In genomic region chr6:144364727-144365126, GRCh38 we compare ENCODE assay signal across 14 cellular contexts.
DNase-seq lines count a peak whose midpoint lies in the region; ATAC-seq, FAIRE-seq and TF ChIP-seq lines count a peak whose summit lies in the region.
"Had no signal": no experiment of that assay in that cellular context is flagged by ENCODE, and none has a peak within 500 bp of the region (broad histone marks: within the 10 kb centered on the region; RNA-seq: fewer than 3 reads in every experiment).

No MANE protein-coding gene starts in this region.

- in situ Hi-C loops in HepG2 (cut with HindIII; ENCODE audit: extremely low pct_ligation_motif_present, low pct_unique_long_range_greater_than_20kb) = no loop called here

- H3K36me3 ChIP-seq in HepG2 (replicated peaks in 1 of 2; ENCODE audit: control insufficient read depth in 1 of 2, insufficient read depth in 2 of 2, low read length in 2 of 2) = peaks cover 6 to 7% of the 10 kb centered on the region in 2 experiments; a peak in 4 of 5 replicates
- H3K36me3 ChIP-seq: HAP-1, WERI-Rb-1 had no signal

- ATAC-seq in T-cell (replicated peaks in 1 of 4) (no peak), HepG2 (no peak)
- peak; percentile 25 to 39 for ATAC-seq in stimulated activated naive B cell treated with anti-CD40 and anti-IgM and Interleukin-4, amounts not matched to agents 10 μg/mL and 1 μg/mL and 100 μg/mL, for 72 hours (replicated peaks)
- ATAC-seq: Right ventricle myocardium inferior had no signal

- H3K9me3 Mint-ChIP-seq in activated CD4-positive, alpha-beta memory T cell treated with anti-CD3 and anti-CD28 coated beads for 36 hours = peaks cover 4% of the 10 kb centered on the region
- peaks cover 2% of the 10 kb centered on the region for H3K9me3 Mint-ChIP-seq in activated CD4-positive, alpha-beta memory T cell treated with anti-CD3 and anti-CD28 coated beads, Interleukin-2, amount 10 ng/mL, durations not matched to agents 7 days and 5 days
- H3K9me3 Mint-ChIP-seq in T-cell = peaks cover 0 to 2% (median 0%) of the 10 kb centered on the region in 3 donors
- peaks cover 0 to under 1% of the 10 kb centered on the region in 2 donors for H3K9me3 Mint-ChIP-seq in stimulated activated naive B cell treated with anti-CD40 and anti-IgM and Interleukin-4, amounts not matched to agents 10 μg/mL and 1 μg/mL and 100 μg/mL, for 72 hours

- H3K27ac ChIP-seq in HepG2 (ENCODE audit: extremely low read length, insufficient read depth, low read length) = peak overlapping the region; percentile 28
- H3K27ac ChIP-seq: WERI-Rb-1 had no signal

- H3K9ac ChIP-seq in HepG2 (ENCODE audit: insufficient read depth, low read depth, low read length) = no peak overlapping the region

- H3K4me1 ChIP-seq in HepG2 (ENCODE audit: insufficient read depth, low read length) = peaks cover 45% of the 10 kb centered on the region

- peak overlapping the region; percentile 23 for H3K27ac Mint-ChIP-seq in activated CD4-positive, alpha-beta memory T cell treated with anti-CD3 and anti-CD28 coated beads for 36 hours
- no peak overlapping the region for H3K27ac Mint-ChIP-seq in activated CD4-positive, alpha-beta memory T cell treated with anti-CD3 and anti-CD28 coated beads, Interleukin-2, amount 10 ng/mL, durations not matched to agents 7 days and 5 days
- peak overlapping the region; percentile 50 to 59 for H3K27ac Mint-ChIP-seq in T-cell
- peak overlapping the region; percentile 45 for H3K27ac Mint-ChIP-seq in stimulated activated naive B cell treated with anti-CD40 and anti-IgM and Interleukin-4, amounts not matched to agents 10 μg/mL and 1 μg/mL and 100 μg/mL, for 72 hours

- H3K27me3 ChIP-seq in HepG2 (ENCODE audit: control insufficient read depth in 1 of 2, insufficient read depth in 2 of 2, low read length in 2 of 2) = no peaks in the 10 kb centered on the region

- TF ChIP-seq POLR2A in HepG2 (IDR thresholded peaks at IDR 0.05; ENCODE audit: insufficient read depth in 1 of 2, low read depth in 2 of 2, low read length in 2 of 2) = no peak

- H3K4me3 ChIP-seq in HepG2 (replicated peaks in 1 of 3; ENCODE audit: insufficient read depth in 1 of 3, low read depth in 2 of 3, low read length in 3 of 3) = no peak overlapping the region
- H3K4me3 ChIP-seq: HAP-1 had no signal

- intact Hi-C loops in activated CD4-positive, alpha-beta memory T cell treated with anti-CD3 and anti-CD28 coated beads for 36 hours (cut with micrococcal nuclease) = no loop called here
- intact Hi-C loops in HepG2 (cut with micrococcal nuclease; ENCODE audit: unreplicated experiment) = no loop called here

- 88% methylated on average over 3 of the region's 3 CpGs for WGBS in HepG2 (ENCODE audit: low lambda C conversion rate)

- FAIRE-seq in HepG2 (lab: Jason Lieb, UNC) = no peak

- H3K9me3 ChIP-seq in HepG2 (ENCODE audit: low read length) = no peaks in the 10 kb centered on the region
- H3K9me3 ChIP-seq: HAP-1 had no signal

- peak overlapping the region; percentile 45 for H3K4me3 Mint-ChIP-seq in activated CD4-positive, alpha-beta memory T cell treated with anti-CD3 and anti-CD28 coated beads for 36 hours
- H3K4me3 Mint-ChIP-seq in activated CD4-positive, alpha-beta memory T cell treated with anti-CD3 and anti-CD28 coated beads, Interleukin-2, amount 10 ng/mL, durations not matched to agents 7 days and 5 days = no peak overlapping the region
- H3K4me3 Mint-ChIP-seq in T-cell = peak overlapping the region in 1 of 3 donors; percentile 31
- H3K4me3 Mint-ChIP-seq in stimulated activated naive B cell treated with anti-CD40 and anti-IgM and Interleukin-4, amounts not matched to agents 10 μg/mL and 1 μg/mL and 100 μg/mL, for 72 hours = peak overlapping the region; percentile 2 to 15

- POLR2A ChIA-PET in activated CD4-positive, alpha-beta memory T cell treated with anti-CD3 and anti-CD28 coated beads for 36 hours (lab: Charles Lee) = interaction anchor here (1.4 kb wide), 1 partner anchor 18 kb away, joined by 5 read pairs; no protein-coding TSS in a partner anchor
- POLR2A ChIA-PET in activated CD4-positive, alpha-beta memory T cell treated with anti-CD3 and anti-CD28 coated beads, Interleukin-2, amount 10 ng/mL, durations not matched to agents 7 days and 5 days (lab: Charles Lee) = no interaction called here
- POLR2A ChIA-PET in T-cell (lab: Charles Lee) = no interaction called here
- POLR2A ChIA-PET in HepG2 (lab: Yijun Ruan, JAX) = no interaction called here

- peaks cover 54% of the 10 kb centered on the region for H4K20me1 ChIP-seq in HepG2 (ENCODE audit: insufficient read depth, low read length)

- TF ChIP-seq RAD21 in HepG2 (CRISPR knock-in tag; IDR thresholded peaks at IDR 0.05) = no peak

- no TSS peak for BruUV-seq in HepG2 (replicated peaks; lab: Mats Ljungman, UMichigan)

- peaks cover 5% of the 10 kb centered on the region for H3K36me3 Mint-ChIP-seq in activated CD4-positive, alpha-beta memory T cell treated with anti-CD3 and anti-CD28 coated beads for 36 hours
- H3K36me3 Mint-ChIP-seq in activated CD4-positive, alpha-beta memory T cell treated with anti-CD3 and anti-CD28 coated beads, Interleukin-2, amount 10 ng/mL, durations not matched to agents 7 days and 5 days (ENCODE audit: low read depth) = peaks cover 57% of the 10 kb centered on the region
- H3K36me3 Mint-ChIP-seq in T-cell = peaks cover 42% of the 10 kb centered on the region
- H3K36me3 Mint-ChIP-seq in stimulated activated naive B cell treated with anti-CD40 and anti-IgM and Interleukin-4, amounts not matched to agents 10 μg/mL and 1 μg/mL and 100 μg/mL, for 72 hours = peaks cover 2 to 8% of the 10 kb centered on the region in 2 donors

- no peak overlapping the region for H2AFZ ChIP-seq in HepG2 (ENCODE audit: low read length)

- no peak for TF ChIP-seq EP300 in HepG2 (IDR thresholded peaks at IDR 0.05; ENCODE audit: low read depth in 2 of 2, low read length in 2 of 2)
- TF ChIP-seq EP300 in HepG2 (CRISPR knock-in tag; IDR thresholded peaks at IDR 0.05; ENCODE audit: borderline replicate concordance) = no peak

- H3K79me2 ChIP-seq in HepG2 (ENCODE audit: insufficient read depth, low read length) = peaks cover 88% of the 10 kb centered on the region

- peaks cover 56% of the 10 kb centered on the region for H3K4me1 Mint-ChIP-seq in activated CD4-positive, alpha-beta memory T cell treated with anti-CD3 and anti-CD28 coated beads for 36 hours (ENCODE audit: low read depth)
- peaks cover 38% of the 10 kb centered on the region for H3K4me1 Mint-ChIP-seq in activated CD4-positive, alpha-beta memory T cell treated with anti-CD3 and anti-CD28 coated beads, Interleukin-2, amount 10 ng/mL, durations not matched to agents 7 days and 5 days
- H3K4me1 Mint-ChIP-seq in T-cell = peaks cover 70 to 76% (median 71%) of the 10 kb centered on the region in 3 donors
- peaks cover 44 to 73% of the 10 kb centered on the region in 2 donors for H3K4me1 Mint-ChIP-seq in stimulated activated naive B cell treated with anti-CD40 and anti-IgM and Interleukin-4, amounts not matched to agents 10 μg/mL and 1 μg/mL and 100 μg/mL, for 72 hours

- TF ChIP-seq CTCF in HepG2 (CRISPR knock-in tag; IDR thresholded peaks at IDR 0.05) = no peak

- no peaks in the 10 kb centered on the region for H3K27me3 Mint-ChIP-seq in activated CD4-positive, alpha-beta memory T cell treated with anti-CD3 and anti-CD28 coated beads for 36 hours
- no peaks in the 10 kb centered on the region for H3K27me3 Mint-ChIP-seq in activated CD4-positive, alpha-beta memory T cell treated with anti-CD3 and anti-CD28 coated beads, Interleukin-2, amount 10 ng/mL, durations not matched to agents 7 days and 5 days
- no peaks in the 10 kb centered on the region for H3K27me3 Mint-ChIP-seq in T-cell
- no peaks in the 10 kb centered on the region for H3K27me3 Mint-ChIP-seq in stimulated activated naive B cell treated with anti-CD40 and anti-IgM and Interleukin-4, amounts not matched to agents 10 μg/mL and 1 μg/mL and 100 μg/mL, for 72 hours

- CTCF ChIA-PET in activated CD4-positive, alpha-beta memory T cell treated with anti-CD3 and anti-CD28 coated beads for 36 hours (lab: Charles Lee) = interaction anchor here (1.0 kb wide), 1 partner anchor 14 kb away, joined by 4 read pairs; no protein-coding TSS in a partner anchor
- CTCF ChIA-PET in activated CD4-positive, alpha-beta memory T cell treated with anti-CD3 and anti-CD28 coated beads, Interleukin-2, amount 10 ng/mL, durations not matched to agents 7 days and 5 days (lab: Charles Lee) = interaction anchor here (0.5 to 1.2 kb wide), 2 partner anchors 10 to 117 kb away, joined by 3 read pairs; no protein-coding TSS in a partner anchor
- CTCF ChIA-PET in T-cell (lab: Charles Lee) (no interaction called here), HepG2 (lab: Yijun Ruan, JAX; ENCODE audit: low intra/inter-chr PET ratio, low total read pairs) (no interaction called here)

- H3K4me2 ChIP-seq in HepG2 (ENCODE audit: low read depth, low read length) = no peak overlapping the region

- DNase-seq in activated CD4-positive, alpha-beta memory T cell treated with anti-CD3 and anti-CD28 coated beads for 36 hours = no peak
- DNase-seq in activated CD4-positive, alpha-beta memory T cell treated with anti-CD3 and anti-CD28 coated beads, Interleukin-2, amount 10 ng/mL, durations not matched to agents 7 days and 5 days = no peak
- no peak for DNase-seq in T-cell
- DNase-seq in HepG2 (ENCODE audit: low spot score) = no peak
- DNase-seq in stimulated activated naive B cell treated with anti-CD40 and anti-IgM and Interleukin-4, amounts not matched to agents 10 μg/mL and 1 μg/mL and 100 μg/mL, for 72 hours = no peak
- no peak for DNase-seq in globus pallidus (ENCODE audit: low spot score)
- DNase-seq in COR-L47 (lab: John Stamatoyannopoulos, UW) = no peak
- no peak for DNase-seq in SW 1271 (lab: John Stamatoyannopoulos, UW)
- DNase-seq: caudate nucleus, NCI-H1417, NCI-H510A, WERI-Rb-1 had no signal

TF ChIP-seq in HepG2, 621 proteins besides CTCF, POLR2A, EP300 and RAD21 (continues in another document):
- TF ChIP-seq ZFP36L2 (CRISPR knock-in tag; IDR thresholded peaks at IDR 0.05) (no peak), ZNF317 (CRISPR knock-in tag; IDR thresholded peaks at IDR 0.05) (no peak), TIGD3 (CRISPR knock-in tag; IDR thresholded peaks at IDR 0.05; ENCODE audit: borderline replicate concordance) (no peak), RORA (CRISPR knock-in tag; IDR thresholded peaks at IDR 0.05) (no peak), NFKBIZ (CRISPR knock-in tag; IDR thresholded peaks at IDR 0.05) (no peak), DNMT3B (CRISPR knock-in tag; conservative IDR thresholded peaks at IDR 0.05) (no peak), MED8 (CRISPR knock-in tag; IDR thresholded peaks at IDR 0.05; ENCODE audit: insufficient replicate concordance) (no peak), MIER3 (CRISPR knock-in tag; IDR thresholded peaks at IDR 0.05; ENCODE audit: borderline replicate concordance) (no peak)

Comparison
In these comparisons a context has a peak if more than half of its experiments do, and no peak if none do; other contexts are left out.
1. ATAC-seq: peak in stimulated activated naive B cell treated with anti-CD40 and anti-IgM and Interleukin-4, amounts not matched to agents 10 μg/mL and 1 μg/mL and 100 μg/mL, for 72 hours (2 of 2); none in T-cell (0 of 4) and HepG2 (single experiment).
2. CTCF ChIA-PET loops: an anchor here in activated CD4-positive, alpha-beta memory T cell treated with anti-CD3 and anti-CD28 coated beads for 36 hours (1.0 kb wide) and activated CD4-positive, alpha-beta memory T cell treated with anti-CD3 and anti-CD28 coated beads, Interleukin-2, amount 10 ng/mL, durations not matched to agents 7 days and 5 days (0.5 to 1.2 kb wide); none called in T-cell and HepG2.